ENCODE assay signal across 9 cellular contexts in genomic region chr1:197521118-197521739, GRCh38.
DNase-seq lines count a peak whose midpoint lies in the region; ATAC-seq and TF ChIP-seq lines count a peak whose summit lies in the region.
"Had no signal": no experiment of that assay in that cellular context is flagged by ENCODE, and none has a peak within 500 bp of the region (broad histone marks: within the 10 kb centered on the region; RNA-seq: fewer than 3 reads in every experiment).

No MANE protein-coding gene starts in this region.

- no peak overlapping the region for H2AK5ac ChIP-seq in trophoblast cell (ENCODE audit: low read length)

- TF ChIP-seq CTCF in esophagus squamous epithelium (IDR thresholded peaks at IDR 0.05), result peak; percentile 16 to 59 (median 49)

- no peaks in the 10 kb centered on the region for H3K4me1 Mint-ChIP-seq in activated naive CD4-positive, alpha-beta T cell treated with anti-CD3 and anti-CD28 coated beads for 36 hours (ENCODE audit: low read depth)

- no peak overlapping the region for H3K4me3 Mint-ChIP-seq in activated naive CD4-positive, alpha-beta T cell treated with anti-CD3 and anti-CD28 coated beads for 36 hours

- CTCF ChIA-PET in activated naive CD4-positive, alpha-beta T cell treated with anti-CD3 and anti-CD28 coated beads for 36 hours (lab: Charles Lee), result interaction anchor here (0.6 to 2.5 kb wide), 15 partner anchors 8 to 413 kb away, joined by 3 to 21 read pairs (median 3); no protein-coding TSS in a partner anchor

- H3K14ac ChIP-seq in trophoblast cell (ENCODE audit: low read length), result no peak overlapping the region

- 9 to 26% methylated on average over 2 of the region's 2 CpGs for WGBS in esophagus squamous epithelium, 2 donors
- WGBS in trophoblast cell (ENCODE audit: extremely low coverage, insufficient coverage, insufficient read length), result no CpG with 5 or more reads among the region's 2 CpGs

- H3K27ac Mint-ChIP-seq in activated naive CD4-positive, alpha-beta T cell treated with anti-CD3 and anti-CD28 coated beads for 36 hours, result no peak overlapping the region

- no peak overlapping the region for H3K18ac ChIP-seq in trophoblast cell (ENCODE audit: low read length)

- no peak overlapping the region for H2BK120ac ChIP-seq in trophoblast cell (ENCODE audit: insufficient read depth, low read length, poor library complexity)

- H3K36me3 ChIP-seq in SJCRH30 (no peaks in the 10 kb centered on the region), esophagus squamous epithelium (peaks cover 0 to 7% (median 0%) of the 10 kb centered on the region in 3 donors), trophoblast cell (ENCODE audit: control insufficient read depth in 1 of 2, insufficient read depth in 2 of 2, low read length in 2 of 2) (no peaks in the 10 kb centered on the region)

- no peak overlapping the region for H4K91ac ChIP-seq in trophoblast cell (ENCODE audit: low read depth, low read length)

- H3K9ac ChIP-seq in trophoblast cell (ENCODE audit: low read length), result no peak overlapping the region

- H2BK5ac ChIP-seq in trophoblast cell (ENCODE audit: low read depth, low read length, poor library complexity), result no peak overlapping the region

- ATAC-seq in GM19468 (IDR thresholded peaks at IDR 0.05; ENCODE audit: extremely low read depth, unreplicated experiment), result peak; percentile 65
- peak; percentile 70 for ATAC-seq in HG03565 (IDR thresholded peaks at IDR 0.05; ENCODE audit: unreplicated experiment)
- ATAC-seq: mucosa of descending colon had no signal

- no peak overlapping the region for H4K8ac ChIP-seq in trophoblast cell (ENCODE audit: low read depth, low read length)

- no peak overlapping the region for H3K4me3 ChIP-seq in SJCRH30
- no peak overlapping the region for H3K4me3 ChIP-seq in esophagus squamous epithelium
- no peak overlapping the region for H3K4me3 ChIP-seq in trophoblast cell (ENCODE audit: low read depth, low read length)
- H3K4me3 ChIP-seq: mucosa of descending colon had no signal

- H3K4me2 ChIP-seq in trophoblast cell (ENCODE audit: low read length), result no peak overlapping the region

- no peaks in the 10 kb centered on the region for H3K79me1 ChIP-seq in trophoblast cell (ENCODE audit: low read length)

- H3K9me3 ChIP-seq in SJCRH30 (replicated peaks) (no peaks in the 10 kb centered on the region), esophagus squamous epithelium (no peaks in the 10 kb centered on the region), trophoblast cell (ENCODE audit: insufficient read depth, low read depth, low read length) (no peaks in the 10 kb centered on the region)
- H3K9me3 ChIP-seq: mucosa of descending colon had no signal

- H3K79me2 ChIP-seq in trophoblast cell (ENCODE audit: control insufficient read depth, insufficient read depth, low read length, poor library complexity), result no peaks in the 10 kb centered on the region

- no peak overlapping the region for H4K12ac ChIP-seq in trophoblast cell (ENCODE audit: low read depth, low read length)

- H3K9me3 Mint-ChIP-seq in activated naive CD4-positive, alpha-beta T cell treated with anti-CD3 and anti-CD28 coated beads for 36 hours, result no peaks in the 10 kb centered on the region

- no peak overlapping the region for H2BK12ac ChIP-seq in trophoblast cell (ENCODE audit: low read length)

- no peak overlapping the region for H2AFZ ChIP-seq in trophoblast cell (ENCODE audit: insufficient read depth, low read length, poor library complexity)

- no peaks in the 10 kb centered on the region for H3K27me3 Mint-ChIP-seq in activated naive CD4-positive, alpha-beta T cell treated with anti-CD3 and anti-CD28 coated beads for 36 hours (ENCODE audit: low read depth)

- H3K4ac ChIP-seq in trophoblast cell (ENCODE audit: low read depth, low read length), result no peak overlapping the region

- H3K36me3 Mint-ChIP-seq in activated naive CD4-positive, alpha-beta T cell treated with anti-CD3 and anti-CD28 coated beads for 36 hours (ENCODE audit: low read depth), result no peaks in the 10 kb centered on the region

- no peaks in the 10 kb centered on the region for H3K4me1 ChIP-seq in SJCRH30
- no peaks in the 10 kb centered on the region for H3K4me1 ChIP-seq in esophagus squamous epithelium
- no peaks in the 10 kb centered on the region for H3K4me1 ChIP-seq in trophoblast cell (ENCODE audit: control insufficient read depth in 1 of 2, insufficient read depth in 2 of 2, low read length in 2 of 2)

- H3K27ac ChIP-seq in SJCRH30 (no peak overlapping the region), esophagus squamous epithelium (no peak overlapping the region), trophoblast cell (ENCODE audit: low read depth, low read length) (no peak overlapping the region)

- intact Hi-C loops in activated naive CD4-positive, alpha-beta T cell treated with anti-CD3 and anti-CD28 coated beads for 36 hours (cut with micrococcal nuclease), result loop anchor here (1.0 to 10.0 kb wide), 7 partner anchors 121 to 944 kb away; partner anchors contain the start of gene NEK7
- intact Hi-C loops in esophagus squamous epithelium (cut with DNase I), result no loop called here

- peak; percentile 37 for DNase-seq in activated naive CD4-positive, alpha-beta T cell treated with anti-CD3 and anti-CD28 coated beads for 36 hours
- no peak for DNase-seq in activated naive CD4-positive, alpha-beta T cell treated with Interleukin-2 at 50 U/mL for 16 hours
- DNase-seq in SJCRH30 (peak; percentile 4 to 55), esophagus squamous epithelium (lab: John Stamatoyannopoulos, UW) (no peak), trophoblast cell (peak; percentile 2 to 62)
- no peak for DNase-seq in activated CD8-positive, alpha-beta memory T cell treated with anti-CD3 and anti-CD28 coated beads, Interleukin-2, amount 50 U/mL, for 4 hours

- H3K27me3 ChIP-seq in SJCRH30 (no peaks in the 10 kb centered on the region), esophagus squamous epithelium (no peaks in the 10 kb centered on the region), trophoblast cell (ENCODE audit: insufficient read depth, low read length) (no peaks in the 10 kb centered on the region)

- no peak overlapping the region for H3K23ac ChIP-seq in trophoblast cell (ENCODE audit: low read length)

- no peak for TF ChIP-seq POLR2A in esophagus squamous epithelium (IDR thresholded peaks at IDR 0.05)

Comparison
In these comparisons a context has a peak if more than half of its experiments do, and no peak if none do; other contexts are left out.
1. DNase-seq: peak in activated naive CD4-positive, alpha-beta T cell treated with anti-CD3 and anti-CD28 coated beads for 36 hours (single experiment), SJCRH30 (2 of 2) and trophoblast cell (2 of 2); none in activated naive CD4-positive, alpha-beta T cell treated with Interleukin-2 at 50 U/mL for 16 hours (single experiment), esophagus squamous epithelium (single experiment) and activated CD8-positive, alpha-beta memory T cell treated with anti-CD3 and anti-CD28 coated beads, Interleukin-2, amount 50 U/mL, for 4 hours (single experiment).